13 cellular contexts compared by ENCODE assay signal in the genomic region with DNA sequence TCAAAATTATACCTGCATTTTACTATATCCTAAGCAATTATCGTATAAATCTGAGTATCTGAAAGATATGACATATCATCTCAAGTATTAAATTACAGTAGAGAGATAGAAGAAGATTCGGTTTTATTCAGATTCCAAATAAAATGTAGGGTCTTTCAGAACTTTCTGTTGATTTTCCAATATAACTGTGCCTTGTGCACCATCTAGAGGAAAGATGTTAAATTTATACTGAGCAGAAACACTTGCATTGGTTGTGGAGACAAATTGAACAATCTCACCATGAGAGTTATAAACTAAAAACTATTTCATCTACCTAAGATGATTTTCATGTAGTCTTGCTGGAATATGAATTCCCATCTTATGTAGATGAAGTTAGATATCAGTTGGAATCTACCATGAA. TPM values are rescaled to one million over a fixed set of nuclear protein-coding genes. Genes with fewer than 3 reads are reported as not detected.
DNase-seq lines count a peak whose midpoint lies in the region; ATAC-seq and TF ChIP-seq lines count a peak whose summit lies in the region.
"Had no signal": no experiment of that assay in that cellular context is flagged by ENCODE, and none has a peak within 500 bp of the region (broad histone marks: within the 10 kb centered on the region; RNA-seq: fewer than 3 reads in every experiment).

No MANE protein-coding gene starts in this region.

- H3K9me3 ChIP-seq in DND-41 (ENCODE audit: insufficient read depth, low read length, severe bottlenecking) (no peaks in the 10 kb centered on the region), mammary epithelial cell (replicated peaks; ENCODE audit: insufficient read depth, low read length) (no peaks in the 10 kb centered on the region)
- H3K9me3 ChIP-seq: ascending aorta, gastroesophageal sphincter had no signal

- CTCF ChIA-PET in mammary epithelial cell (lab: Charles Lee; ENCODE audit: low non-redundant PET): no interaction called here

- H3K9me3 Mint-ChIP-seq in nephron progenitor cell: no peaks in the 10 kb centered on the region

- no peak overlapping the region for H3K27ac Mint-ChIP-seq in nephron progenitor cell

- peaks cover 4% of the 10 kb centered on the region for H3K27me3 Mint-ChIP-seq in nephron progenitor cell (ENCODE audit: low read depth, poor library complexity)

- no peaks in the 10 kb centered on the region for H3K4me1 Mint-ChIP-seq in nephron progenitor cell

- DNase-seq in DND-41 (no peak), mammary epithelial cell (no peak), nephron progenitor cell (no peak), nucleus accumbens (lab: John Stamatoyannopoulos, UW) (no peak), posterior vena cava (ENCODE audit: low spot score) (no peak), DMS153 (lab: John Stamatoyannopoulos, UW) (no peak)
- DNase-seq in activated naive CD4-positive, alpha-beta T cell (lab: John Stamatoyannopoulos, UW): no peak
- DNase-seq: activated CD8-positive, alpha-beta memory T cell treated with anti-CD3 and anti-CD28 coated beads, Interleukin-2, amount 50 U/mL, for 48 hours; NCI-H2227 treated with DMSO at 0.1 percent for 48 hours had no signal

- H3K4me3 ChIP-seq in DND-41 (ENCODE audit: low read depth in 1 of 2, low read length in 2 of 2): no peak overlapping the region
- no peak overlapping the region for H3K4me3 ChIP-seq in mammary epithelial cell (replicated peaks in 1 of 3; ENCODE audit: insufficient read depth in 1 of 3, low read depth in 2 of 3, low read length in 3 of 3)
- H3K4me3 ChIP-seq: ascending aorta, gastroesophageal sphincter had no signal

- no peak for ATAC-seq in DND-41 (ENCODE audit: insufficient read depth, low read depth)
- ATAC-seq: gastroesophageal sphincter had no signal

- H3K4me3 Mint-ChIP-seq in nephron progenitor cell: no peak overlapping the region

- BruUV-seq in mammary epithelial cell (replicated peaks; lab: Mats Ljungman, UMichigan): no TSS peak

- no peaks in the 10 kb centered on the region for H3K36me3 ChIP-seq in DND-41 (ENCODE audit: insufficient read depth, low read length)
- H3K36me3 ChIP-seq in mammary epithelial cell (ENCODE audit: insufficient read depth, low read length): no peaks in the 10 kb centered on the region
- H3K36me3 ChIP-seq: ascending aorta, gastroesophageal sphincter had no signal

- H3K27me3 ChIP-seq in DND-41 (ENCODE audit: insufficient read depth, low read length, poor library complexity): peaks cover 4% of the 10 kb centered on the region
- no peaks in the 10 kb centered on the region for H3K27me3 ChIP-seq in mammary epithelial cell (ENCODE audit: insufficient read depth, low read length)
- H3K27me3 ChIP-seq: ascending aorta, gastroesophageal sphincter had no signal

- H3K79me2 ChIP-seq in DND-41 (ENCODE audit: insufficient read depth, low read length) (no peaks in the 10 kb centered on the region), mammary epithelial cell (ENCODE audit: insufficient read depth, low read length) (no peaks in the 10 kb centered on the region)

- 4% methylated on average over 2 of the region's 2 CpGs for WGBS in mammary epithelial cell (ENCODE audit: low coverage, missing lambda C conversion rate)

- in situ Hi-C loops in mammary epithelial cell (cut with MboI; ENCODE audit: low sequenced_read_pairs in 2 of 2): no loop called here

- no peak overlapping the region for H2AFZ ChIP-seq in DND-41 (ENCODE audit: low read depth, low read length)
- no peak overlapping the region for H2AFZ ChIP-seq in mammary epithelial cell (ENCODE audit: low read depth, low read length)

- H3K27ac ChIP-seq in DND-41 (ENCODE audit: low read length): no peak overlapping the region
- H3K27ac ChIP-seq in mammary epithelial cell (ENCODE audit: insufficient read depth, low read depth, low read length): no peak overlapping the region
- H3K27ac ChIP-seq: ascending aorta, gastroesophageal sphincter, HL-60 had no signal

- no peaks in the 10 kb centered on the region for H3K36me3 Mint-ChIP-seq in nephron progenitor cell (ENCODE audit: low read depth)

- TF ChIP-seq CTCF in DND-41 (IDR thresholded peaks at IDR 0.05; ENCODE audit: borderline replicate concordance, extremely low read depth, low read length, poor library complexity, severe bottlenecking): peak; percentile 37
- TF ChIP-seq CTCF in LNCAP (IDR thresholded peaks at IDR 0.05): peak; percentile 38
- TF ChIP-seq CTCF in mammary epithelial cell (conservative IDR thresholded peaks at IDR 0.05 in 1 of 2, IDR thresholded peaks at IDR 0.05 in 1 of 2; ENCODE audit: extremely low read depth in 1 of 2, insufficient read depth in 1 of 2, low read depth in 1 of 2, low read length in 2 of 2): peak; percentile 7 to 25
- peak; percentile 10 for TF ChIP-seq CTCF in nephron progenitor cell (IDR thresholded peaks at IDR 0.05)

- dilution Hi-C loops in mammary epithelial cell (cut with HindIII; ENCODE audit: low sequenced_read_pairs): no loop called here

- H3K9ac ChIP-seq in DND-41 (ENCODE audit: low read depth, low read length): no peak overlapping the region
- no peak overlapping the region for H3K9ac ChIP-seq in mammary epithelial cell (ENCODE audit: insufficient read depth, low read length)

- H3K4me2 ChIP-seq in DND-41 (ENCODE audit: insufficient read depth, low read length) (no peak overlapping the region), mammary epithelial cell (ENCODE audit: insufficient read depth, low read depth, low read length) (no peak overlapping the region)

- intact Hi-C loops in mammary epithelial cell (cut with micrococcal nuclease) (loop anchor here (2.0 kb wide), 1 partner anchor 942 kb away; no protein-coding TSS in a partner anchor), posterior vena cava (cut with DNase I) (no loop called here)

- H3K4me1 ChIP-seq in DND-41 (ENCODE audit: insufficient read depth, low read length) (no peaks in the 10 kb centered on the region), mammary epithelial cell (ENCODE audit: insufficient read depth, low read length) (no peaks in the 10 kb centered on the region)
- H3K4me1 ChIP-seq: ascending aorta, gastroesophageal sphincter had no signal

- H4K20me1 ChIP-seq in DND-41 (ENCODE audit: insufficient read depth, low read length) (no peaks in the 10 kb centered on the region), mammary epithelial cell (ENCODE audit: insufficient read depth, low read length) (no peaks in the 10 kb centered on the region)

RNA-seq across cellular contexts. Expression of a gene that starts 26.8 kb away (rescaled TPM):
- total RNA-seq in mammary epithelial cell: 10 to 100 TPM in 1 of 2 donors, 1 to 10 TPM in 1; 8.0 to 10.7 TPM
- polyA plus RNA-seq in mammary epithelial cell: 10.4 TPM
- polyA minus RNA-seq in mammary epithelial cell: 14.1 TPM
- total RNA-seq in posterior vena cava: 10 to 100 TPM in 1 of 2 donors, 1 to 10 TPM in 1; 7.8 to 12.7 TPM
